ENCODE assay signal across 1 cellular context in the genomic region with DNA sequence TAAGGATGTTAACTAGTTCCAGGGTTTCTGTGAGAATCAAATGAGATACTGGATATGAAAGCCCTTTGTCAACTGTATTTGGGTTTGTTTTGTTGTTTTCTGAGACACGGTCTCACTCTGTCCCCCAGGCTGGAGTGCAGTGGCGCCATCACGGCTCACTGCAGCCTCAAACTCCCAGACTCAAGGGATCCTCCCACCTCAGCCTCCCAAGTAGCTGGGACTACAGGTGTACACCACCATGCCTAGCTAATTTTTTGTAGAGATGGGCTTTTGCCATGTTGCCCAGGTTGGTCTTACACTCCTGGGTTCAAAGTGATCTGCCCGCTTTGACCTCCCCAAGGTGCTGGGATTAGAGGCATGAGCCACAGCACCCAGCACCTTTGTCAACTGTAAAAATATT.
TF ChIP-seq lines count a peak whose summit lies in the region.

No MANE protein-coding gene starts in this region.

TF ChIP-seq in K562, 482 proteins besides CTCF, POLR2A, EP300 and RAD21:
- peak; percentile 14; the same call in 1 of the 2 replicates for TF ChIP-seq BCOR (IDR thresholded peaks at IDR 0.05)
- TF ChIP-seq, protein P1, sequence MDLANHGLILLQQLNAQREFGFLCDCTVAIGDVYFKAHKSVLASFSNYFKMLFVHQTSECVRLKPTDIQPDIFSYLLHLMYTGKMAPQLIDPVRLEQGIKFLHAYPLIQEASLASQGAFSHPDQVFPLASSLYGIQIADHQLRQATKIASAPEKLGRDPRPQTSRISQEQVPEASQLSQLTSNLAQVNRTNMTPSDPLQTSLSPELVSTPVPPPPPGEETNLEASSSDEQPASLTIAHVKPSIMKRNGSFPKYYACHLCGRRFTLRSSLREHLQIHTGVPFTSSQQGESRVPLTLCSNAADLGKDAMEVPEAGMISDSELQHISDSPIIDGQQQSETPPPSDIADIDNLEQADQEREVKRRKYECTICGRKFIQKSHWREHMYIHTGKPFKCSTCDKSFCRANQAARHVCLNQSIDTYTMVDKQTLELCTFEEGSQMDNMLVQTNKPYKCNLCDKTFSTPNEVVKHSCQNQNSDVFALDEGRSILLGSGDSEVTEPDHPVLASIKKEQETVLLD (IDR thresholded peaks at IDR 0.05): no peak
- TF ChIP-seq, protein P2, sequence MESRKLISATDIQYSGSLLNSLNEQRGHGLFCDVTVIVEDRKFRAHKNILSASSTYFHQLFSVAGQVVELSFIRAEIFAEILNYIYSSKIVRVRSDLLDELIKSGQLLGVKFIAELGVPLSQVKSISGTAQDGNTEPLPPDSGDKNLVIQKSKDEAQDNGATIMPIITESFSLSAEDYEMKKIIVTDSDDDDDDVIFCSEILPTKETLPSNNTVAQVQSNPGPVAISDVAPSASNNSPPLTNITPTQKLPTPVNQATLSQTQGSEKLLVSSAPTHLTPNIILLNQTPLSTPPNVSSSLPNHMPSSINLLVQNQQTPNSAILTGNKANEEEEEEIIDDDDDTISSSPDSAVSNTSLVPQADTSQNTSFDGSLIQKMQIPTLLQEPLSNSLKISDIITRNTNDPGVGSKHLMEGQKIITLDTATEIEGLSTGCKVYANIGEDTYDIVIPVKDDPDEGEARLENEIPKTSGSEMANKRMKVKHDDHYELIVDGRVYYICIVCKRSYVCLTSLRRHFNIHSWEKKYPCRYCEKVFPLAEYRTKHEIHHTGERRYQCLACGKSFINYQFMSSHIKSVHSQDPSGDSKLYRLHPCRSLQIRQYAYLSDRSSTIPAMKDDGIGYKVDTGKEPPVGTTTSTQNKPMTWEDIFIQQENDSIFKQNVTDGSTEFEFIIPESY (CRISPR knock-in tag; IDR thresholded peaks at IDR 0.05): peak; percentile 84
- TF ChIP-seq, protein P3, sequence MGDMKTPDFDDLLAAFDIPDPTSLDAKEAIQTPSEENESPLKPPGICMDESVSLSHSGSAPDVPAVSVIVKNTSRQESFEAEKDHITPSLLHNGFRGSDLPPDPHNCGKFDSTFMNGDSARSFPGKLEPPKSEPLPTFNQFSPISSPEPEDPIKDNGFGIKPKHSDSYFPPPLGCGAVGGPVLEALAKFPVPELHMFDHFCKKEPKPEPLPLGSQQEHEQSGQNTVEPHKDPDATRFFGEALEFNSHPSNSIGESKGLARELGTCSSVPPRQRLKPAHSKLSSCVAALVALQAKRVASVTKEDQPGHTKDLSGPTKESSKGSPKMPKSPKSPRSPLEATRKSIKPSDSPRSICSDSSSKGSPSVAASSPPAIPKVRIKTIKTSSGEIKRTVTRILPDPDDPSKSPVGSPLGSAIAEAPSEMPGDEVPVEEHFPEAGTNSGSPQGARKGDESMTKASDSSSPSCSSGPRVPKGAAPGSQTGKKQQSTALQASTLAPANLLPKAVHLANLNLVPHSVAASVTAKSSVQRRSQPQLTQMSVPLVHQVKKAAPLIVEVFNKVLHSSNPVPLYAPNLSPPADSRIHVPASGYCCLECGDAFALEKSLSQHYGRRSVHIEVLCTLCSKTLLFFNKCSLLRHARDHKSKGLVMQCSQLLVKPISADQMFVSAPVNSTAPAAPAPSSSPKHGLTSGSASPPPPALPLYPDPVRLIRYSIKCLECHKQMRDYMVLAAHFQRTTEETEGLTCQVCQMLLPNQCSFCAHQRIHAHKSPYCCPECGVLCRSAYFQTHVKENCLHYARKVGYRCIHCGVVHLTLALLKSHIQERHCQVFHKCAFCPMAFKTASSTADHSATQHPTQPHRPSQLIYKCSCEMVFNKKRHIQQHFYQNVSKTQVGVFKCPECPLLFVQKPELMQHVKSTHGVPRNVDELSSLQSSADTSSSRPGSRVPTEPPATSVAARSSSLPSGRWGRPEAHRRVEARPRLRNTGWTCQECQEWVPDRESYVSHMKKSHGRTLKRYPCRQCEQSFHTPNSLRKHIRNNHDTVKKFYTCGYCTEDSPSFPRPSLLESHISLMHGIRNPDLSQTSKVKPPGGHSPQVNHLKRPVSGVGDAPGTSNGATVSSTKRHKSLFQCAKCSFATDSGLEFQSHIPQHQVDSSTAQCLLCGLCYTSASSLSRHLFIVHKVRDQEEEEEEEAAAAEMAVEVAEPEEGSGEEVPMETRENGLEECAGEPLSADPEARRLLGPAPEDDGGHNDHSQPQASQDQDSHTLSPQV (IDR thresholded peaks at IDR 0.05): no peak
